Comparison of ENCODE assay signal across 22 cellular contexts in genomic region chr1:9125325-9125724, GRCh38. TPM values are rescaled to one million over a fixed set of nuclear protein-coding genes. Genes with fewer than 3 reads are reported as not detected.
"Had no signal": no experiment of that assay in that cellular context is flagged by ENCODE, and none has a peak within 500 bp of the region (broad histone marks: within the 10 kb centered on the region; RNA-seq: fewer than 3 reads in every experiment).

No MANE protein-coding gene starts in this region.

- H3K27me3 Mint-ChIP-seq: activated CD4-positive, alpha-beta T cell treated with anti-CD3 and anti-CD28 coated beads for 36 hours; activated naive CD8-positive, alpha-beta T cell treated with anti-CD3 and anti-CD28 coated beads for 36 hours had no signal

- H3K4me3 ChIP-seq: prostate gland, transverse colon had no signal

- DNase-seq: activated CD4-positive, alpha-beta memory T cell treated with anti-CD3 and anti-CD28 coated beads, Interleukin-2, amount 10 ng/mL, durations not matched to agents 7 days and 5 days; activated CD4-positive, alpha-beta T cell treated with anti-CD3 and anti-CD28 coated beads for 36 hours; activated CD8-positive, alpha-beta memory T cell treated with anti-CD3 and anti-CD28 coated beads, Interleukin-2, amount 10 ng/mL, durations not matched to agents 7 days and 5 days; activated naive CD4-positive, alpha-beta T cell; activated naive CD8-positive, alpha-beta T cell treated with anti-CD3 and anti-CD28 coated beads for 36 hours; amniotic stem cell; dermis blood vessel endothelial cell; effector memory CD4-positive, alpha-beta T cell; foreskin keratinocyte; glutamatergic neuron; hippocampal formation; left ventricle myocardium superior; small intestine; stimulated activated CD4-positive, alpha-beta T cell treated with anti-CD3 and anti-CD28 coated beads, Interleukin-15, amount 100 ng/mL, for 24 hours; stimulated activated CD4-positive, alpha-beta T cell treated with anti-CD3 and anti-CD28 coated beads, Interleukin-2, amount 100 ng/mL, for 48 hours; transverse colon had no signal

- H3K9me3 ChIP-seq: prostate gland, transverse colon had no signal

- H3K27ac ChIP-seq: foreskin keratinocyte, prostate gland, transverse colon had no signal

- H3K36me3 ChIP-seq: prostate gland, transverse colon had no signal

- ATAC-seq: activated CD4-positive, alpha-beta T cell treated with anti-CD3 and anti-CD28 coated beads for 36 hours; activated CD8-positive, alpha-beta memory T cell treated with anti-CD3 and anti-CD28 coated beads, Interleukin-2, amount 10 ng/mL, durations not matched to agents 7 days and 5 days; foreskin keratinocyte; left ventricle myocardium superior; right cardiac atrium had no signal

- H3K4me3 Mint-ChIP-seq: activated CD4-positive, alpha-beta memory T cell treated with anti-CD3 and anti-CD28 coated beads, Interleukin-2, amount 10 ng/mL, durations not matched to agents 7 days and 5 days; activated CD4-positive, alpha-beta T cell treated with anti-CD3 and anti-CD28 coated beads for 36 hours; activated CD8-positive, alpha-beta memory T cell treated with anti-CD3 and anti-CD28 coated beads, Interleukin-2, amount 10 ng/mL, durations not matched to agents 7 days and 5 days; activated naive CD8-positive, alpha-beta T cell treated with anti-CD3 and anti-CD28 coated beads for 36 hours; neural crest cell; stimulated activated naive CD8-positive, alpha-beta T cell treated with anti-CD3 and anti-CD28 coated beads, Interleukin-15, Interleukin-2, amounts not matched to agents 100 ng/mL and 50 ng/mL, for 24 hours; T-helper 1 cell treated with Interleukin-12 subunit alpha and Interleukin-12 subunit beta and Interleukin-4 antibody, amounts not matched to agents 30 μg/mL and 1 μg/mL, for 36 hours had no signal

- H3K9me3 Mint-ChIP-seq: activated CD4-positive, alpha-beta memory T cell treated with anti-CD3 and anti-CD28 coated beads, Interleukin-2, amount 10 ng/mL, durations not matched to agents 7 days and 5 days; activated naive CD8-positive, alpha-beta T cell treated with anti-CD3 and anti-CD28 coated beads for 36 hours; stimulated activated naive CD8-positive, alpha-beta T cell treated with anti-CD3 and anti-CD28 coated beads, Interleukin-15, Interleukin-2, amounts not matched to agents 100 ng/mL and 50 ng/mL, for 24 hours; T-helper 1 cell treated with Interleukin-12 subunit alpha and Interleukin-12 subunit beta and Interleukin-4 antibody, amounts not matched to agents 30 μg/mL and 1 μg/mL, for 36 hours had no signal

- H3K36me3 Mint-ChIP-seq: activated CD8-positive, alpha-beta memory T cell treated with anti-CD3 and anti-CD28 coated beads, Interleukin-2, amount 10 ng/mL, durations not matched to agents 7 days and 5 days; activated naive CD8-positive, alpha-beta T cell treated with anti-CD3 and anti-CD28 coated beads for 36 hours had no signal

- H3K27ac Mint-ChIP-seq: activated CD4-positive, alpha-beta memory T cell treated with anti-CD3 and anti-CD28 coated beads, Interleukin-2, amount 10 ng/mL, durations not matched to agents 7 days and 5 days; activated CD4-positive, alpha-beta T cell treated with anti-CD3 and anti-CD28 coated beads for 36 hours; activated CD8-positive, alpha-beta memory T cell treated with anti-CD3 and anti-CD28 coated beads, Interleukin-2, amount 10 ng/mL, durations not matched to agents 7 days and 5 days; activated naive CD8-positive, alpha-beta T cell treated with anti-CD3 and anti-CD28 coated beads for 36 hours; stimulated activated naive CD8-positive, alpha-beta T cell treated with anti-CD3 and anti-CD28 coated beads, Interleukin-15, Interleukin-2, amounts not matched to agents 100 ng/mL and 50 ng/mL, for 24 hours; T-helper 1 cell treated with Interleukin-12 subunit alpha and Interleukin-12 subunit beta and Interleukin-4 antibody, amounts not matched to agents 30 μg/mL and 1 μg/mL, for 36 hours had no signal

- H3K27me3 ChIP-seq: foreskin keratinocyte, transverse colon had no signal

RNA-seq across cellular contexts. Expression of gene SLC2A5, which starts 55.9 kb away (rescaled TPM):
- total RNA-seq: activated CD4-positive, alpha-beta T cell treated with anti-CD3 and anti-CD28 coated beads for 36 hours; activated CD8-positive, alpha-beta memory T cell treated with anti-CD3 and anti-CD28 coated beads, Interleukin-2, amount 10 ng/mL, durations not matched to agents 7 days and 5 days; kidney epithelial cell; neural crest cell had no signal
